In the genomic region with DNA sequence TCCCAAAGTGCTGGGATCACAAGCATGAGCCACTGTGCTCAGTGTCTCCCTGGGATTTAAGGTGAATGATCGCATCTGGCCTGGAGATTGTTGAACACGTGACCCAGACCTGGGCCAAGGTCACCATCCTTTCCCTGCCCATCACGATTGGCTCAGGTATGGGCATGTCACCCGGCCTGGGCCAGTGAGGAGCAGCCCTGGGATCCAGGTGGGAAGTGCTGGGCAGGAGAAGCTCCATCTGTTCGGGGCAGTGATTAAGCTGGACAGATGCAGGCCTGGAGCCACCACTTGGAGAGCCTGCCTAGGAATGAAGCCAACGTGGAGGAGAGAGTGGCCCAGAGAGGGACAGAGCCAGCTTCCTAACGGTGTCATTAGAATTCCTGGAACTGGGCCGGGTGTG, we compare ENCODE assay signal across 17 cellular contexts. TPM values are rescaled to one million over a fixed set of nuclear protein-coding genes. Genes with fewer than 3 reads are reported as not detected.
DNase-seq lines count a peak whose midpoint lies in the region; ATAC-seq and TF ChIP-seq lines count a peak whose summit lies in the region.
"Had no signal": no experiment of that assay in that cellular context is flagged by ENCODE, and none has a peak within 500 bp of the region (broad histone marks: within the 10 kb centered on the region; RNA-seq: fewer than 3 reads in every experiment).

No MANE protein-coding gene starts in this region.

- no peak for TF ChIP-seq POLR2A in HCT116 (IDR thresholded peaks at IDR 0.05; ENCODE audit: borderline replicate concordance, extremely low read depth, insufficient read depth, insufficient read length)

- H3K9me2 ChIP-seq in HCT116 (ENCODE audit: insufficient read depth): no peaks in the 10 kb centered on the region
- H3K9me2 ChIP-seq: SK-N-SH had no signal

- intact Hi-C loops in HCT116 (cut with micrococcal nuclease): no loop called here

- DNase-seq in activated T-cell treated with anti-CD3 and anti-CD28 coated beads, Interleukin-2, amount 50 U/mL, for 24 hours: no peak
- DNase-seq in activated T-cell treated with anti-CD3 and anti-CD28 coated beads, Interleukin-2, amount 50 U/mL, for 4 hours: no peak
- DNase-seq in HCT116 (ENCODE audit: low read depth, low spot score) (no peak), neural progenitor cell (ENCODE audit: low spot score) (no peak), KG1 (lab: John Stamatoyannopoulos, UW) (no peak)
- DNase-seq in effector memory CD4-positive, alpha-beta T cell: no peak
- DNase-seq: DMS153, EL, Kasumi-1, NCI-H187 treated with DMSO at 0.1 percent for 48 hours, NCI-H446 treated with DMSO at 0.1 percent for 48 hours, NCI-H748 treated with DMSO at 0.1 percent for 48 hours, SK-N-SH had no signal

- ATAC-seq in activated T-cell treated with anti-CD3 and anti-CD28 coated beads, Interleukin-2, amount 50 U/mL, for 4 hours: no peak
- ATAC-seq in HCT116 (peak; percentile 34; the same call in 1 of the 2 replicates), GM21367 (IDR thresholded peaks at IDR 0.05; ENCODE audit: unreplicated experiment) (no peak), HG02623 (IDR thresholded peaks at IDR 0.05; ENCODE audit: unreplicated experiment) (no peak)
- ATAC-seq: Panc1, Right ventricle myocardium inferior had no signal

- H3K79me2 ChIP-seq in HCT116 (ENCODE audit: insufficient read depth, low read length): no peaks in the 10 kb centered on the region
- no peaks in the 10 kb centered on the region for H3K79me2 ChIP-seq in neural progenitor cell (ENCODE audit: low read depth)

- peaks cover 58% of the 10 kb centered on the region for H3K36me3 Mint-ChIP-seq in activated T-cell treated with anti-CD3 and anti-CD28 coated beads, Interleukin-2, amount 50 U/mL, for 24 hours (ENCODE audit: low read depth)
- peaks cover 28% of the 10 kb centered on the region for H3K36me3 Mint-ChIP-seq in activated T-cell treated with anti-CD3 and anti-CD28 coated beads, Interleukin-2, amount 50 U/mL, for 4 hours (ENCODE audit: insufficient read depth)
- peaks cover 2% of the 10 kb centered on the region for H3K36me3 Mint-ChIP-seq in neural progenitor cell

- H3F3A ChIP-seq in neural progenitor cell (ENCODE audit: low read depth): no peaks in the 10 kb centered on the region

- no peak for TF ChIP-seq RAD21 in HCT116 (IDR thresholded peaks at IDR 0.05; ENCODE audit: low read depth)

- H3K4me2 ChIP-seq in HCT116 (ENCODE audit: low read length): no peak overlapping the region
- no peak overlapping the region for H3K4me2 ChIP-seq in neural progenitor cell
- H3K4me2 ChIP-seq: SK-N-SH had no signal

- H3K27ac ChIP-seq in HCT116 (ENCODE audit: low read depth, low read length): no peak overlapping the region
- peak overlapping the region; percentile 90 for H3K27ac ChIP-seq in effector memory CD4-positive, alpha-beta T cell (ENCODE audit: insufficient read depth, low read length, poor library complexity, severe bottlenecking)
- no peak overlapping the region for H3K27ac ChIP-seq in neural progenitor cell

- no peak overlapping the region for H2AFZ ChIP-seq in HCT116 (ENCODE audit: low read depth, low read length, poor library complexity, severe bottlenecking)
- no peak overlapping the region for H2AFZ ChIP-seq in neural progenitor cell (replicated peaks)

- H3K9me3 Mint-ChIP-seq in activated T-cell treated with anti-CD3 and anti-CD28 coated beads, Interleukin-2, amount 50 U/mL, for 24 hours: peaks cover 3% of the 10 kb centered on the region
- peaks cover 7% of the 10 kb centered on the region for H3K9me3 Mint-ChIP-seq in activated T-cell treated with anti-CD3 and anti-CD28 coated beads, Interleukin-2, amount 50 U/mL, for 4 hours
- no peaks in the 10 kb centered on the region for H3K9me3 Mint-ChIP-seq in neural progenitor cell

- H3K9ac ChIP-seq in HCT116 (ENCODE audit: low read length) (no peak overlapping the region), neural progenitor cell (no peak overlapping the region)
- H3K9ac ChIP-seq: SK-N-SH had no signal

- no peak overlapping the region for H3K4me3 Mint-ChIP-seq in activated T-cell treated with anti-CD3 and anti-CD28 coated beads, Interleukin-2, amount 50 U/mL, for 24 hours
- H3K4me3 Mint-ChIP-seq in activated T-cell treated with anti-CD3 and anti-CD28 coated beads, Interleukin-2, amount 50 U/mL, for 4 hours: no peak overlapping the region
- no peak overlapping the region for H3K4me3 Mint-ChIP-seq in neural progenitor cell

- H3K9me3 ChIP-seq in HCT116 (ENCODE audit: control insufficient read depth in 1 of 2, insufficient read depth in 1 of 2, low read depth in 1 of 2, low read length in 2 of 2) (no peaks in the 10 kb centered on the region), neural progenitor cell (ENCODE audit: low read depth) (no peaks in the 10 kb centered on the region)
- no peaks in the 10 kb centered on the region for H3K9me3 ChIP-seq in effector memory CD4-positive, alpha-beta T cell (ENCODE audit: control insufficient read depth, low read length)
- H3K9me3 ChIP-seq: SK-N-SH had no signal

- no peaks in the 10 kb centered on the region for H3K4me1 ChIP-seq in HCT116 (ENCODE audit: control insufficient read depth in 1 of 2, insufficient read depth in 2 of 2, low read length in 2 of 2)
- peaks cover 27% of the 10 kb centered on the region for H3K4me1 ChIP-seq in effector memory CD4-positive, alpha-beta T cell (ENCODE audit: control insufficient read depth, insufficient read depth, low read length, poor library complexity, severe bottlenecking)
- H3K4me1 ChIP-seq in neural progenitor cell: no peaks in the 10 kb centered on the region

- no peaks in the 10 kb centered on the region for H3K27me3 Mint-ChIP-seq in activated T-cell treated with anti-CD3 and anti-CD28 coated beads, Interleukin-2, amount 50 U/mL, for 24 hours
- H3K27me3 Mint-ChIP-seq in activated T-cell treated with anti-CD3 and anti-CD28 coated beads, Interleukin-2, amount 50 U/mL, for 4 hours (ENCODE audit: low read depth): no peaks in the 10 kb centered on the region
- H3K27me3 Mint-ChIP-seq in neural progenitor cell (ENCODE audit: insufficient read depth, low read depth): peaks cover 2% of the 10 kb centered on the region

- no peaks in the 10 kb centered on the region for H4K20me1 ChIP-seq in HCT116 (ENCODE audit: insufficient read depth)
- H4K20me1 ChIP-seq in neural progenitor cell (ENCODE audit: low read depth): no peaks in the 10 kb centered on the region

- H3K27me3 ChIP-seq in HCT116 (ENCODE audit: insufficient read depth, low read length): no peaks in the 10 kb centered on the region
- H3K27me3 ChIP-seq in effector memory CD4-positive, alpha-beta T cell (replicated peaks; ENCODE audit: control insufficient read depth, insufficient read depth, low read length, poor library complexity, severe bottlenecking): no peaks in the 10 kb centered on the region
- no peaks in the 10 kb centered on the region for H3K27me3 ChIP-seq in neural progenitor cell

- POLR2A ChIA-PET in HCT116 (lab: Charles Lee): no interaction called here

- H3K4me3 ChIP-seq in HCT116 (replicated peaks in 1 of 2; ENCODE audit: low read depth in 1 of 2, low read length in 2 of 2): no peak overlapping the region
- no peak overlapping the region for H3K4me3 ChIP-seq in effector memory CD4-positive, alpha-beta T cell (ENCODE audit: insufficient read depth, low read depth, low read length, poor library complexity, severe bottlenecking)
- H3K4me3 ChIP-seq in neural progenitor cell: no peak overlapping the region

- no peaks in the 10 kb centered on the region for H3K36me3 ChIP-seq in HCT116 (ENCODE audit: control insufficient read depth in 1 of 2, insufficient read depth in 2 of 2, low read length in 2 of 2)
- H3K36me3 ChIP-seq in effector memory CD4-positive, alpha-beta T cell (ENCODE audit: control insufficient read depth, insufficient read depth, low read length): peaks cover 24% of the 10 kb centered on the region
- no peaks in the 10 kb centered on the region for H3K36me3 ChIP-seq in neural progenitor cell

- TF ChIP-seq CTCF in HCT116 (IDR thresholded peaks at IDR 0.05 in 2 of 3, conservative IDR thresholded peaks at IDR 0.05 in 1 of 3; ENCODE audit: borderline replicate concordance in 1 of 3, insufficient read depth in 1 of 3, low read depth in 2 of 3, low read length in 2 of 3) (no peak), neural progenitor cell (IDR thresholded peaks at IDR 0.05) (no peak)

- CTCF ChIA-PET in HCT116 (lab: Charles Lee): no interaction called here

- RAD21 ChIA-PET in HCT116 (lab: Charles Lee; ENCODE audit: low non-redundant PET in 1 of 2, low total read pairs in 2 of 2, uncharacterized antibody in 2 of 2, unreplicated experiment in 2 of 2): no interaction called here

- H3K4me1 Mint-ChIP-seq in activated T-cell treated with anti-CD3 and anti-CD28 coated beads, Interleukin-2, amount 50 U/mL, for 24 hours (ENCODE audit: low read depth): peaks cover 62% of the 10 kb centered on the region
- H3K4me1 Mint-ChIP-seq in activated T-cell treated with anti-CD3 and anti-CD28 coated beads, Interleukin-2, amount 50 U/mL, for 4 hours (ENCODE audit: low read depth): peaks cover 49% of the 10 kb centered on the region
- H3K4me1 Mint-ChIP-seq in neural progenitor cell: no peaks in the 10 kb centered on the region

- BruUV-seq in HCT116 (replicated peaks; lab: Mats Ljungman, UMichigan): no TSS peak

- peak overlapping the region; percentile 97 for H3K27ac Mint-ChIP-seq in activated T-cell treated with anti-CD3 and anti-CD28 coated beads, Interleukin-2, amount 50 U/mL, for 24 hours
- H3K27ac Mint-ChIP-seq in neural progenitor cell: peak overlapping the region; percentile 46

TF ChIP-seq in HCT116, 20 proteins besides CTCF, POLR2A, EP300 and RAD21:
- TF ChIP-seq TCF7L2 (IDR thresholded peaks at IDR 0.05; ENCODE audit: borderline replicate concordance, extremely low read depth, insufficient read depth, insufficient read length): no peak

RNA-seq across cellular contexts. Expression of a gene that starts 6.8 kb away (rescaled TPM):
- total RNA-seq in activated T-cell treated with anti-CD3 and anti-CD28 coated beads, Interleukin-2, amount 50 U/mL, for 4 hours: 100 to 1,000 TPM; 241 to 262 (median 259) TPM
- total RNA-seq in HCT116 (2021; ENCODE audit: unreplicated experiment) (3.3 TPM), neural progenitor cell (ENCODE audit: low replicate concordance) (2.9 TPM in 1 of 2 replicates, not detected in the other)
- 2.0 and 3.0 TPM in 2 replicates for polyA plus RNA-seq in HCT116 (2012)

RNA-seq across cellular contexts. Expression of a gene that starts 17.1 kb away (rescaled TPM):
- 10 to 100 TPM; 33.5 to 42.7 (median 36.5) TPM for total RNA-seq in activated T-cell treated with anti-CD3 and anti-CD28 coated beads, Interleukin-2, amount 50 U/mL, for 4 hours
- total RNA-seq in HCT116 (2021; ENCODE audit: unreplicated experiment) (32.3 TPM), neural progenitor cell (ENCODE audit: low replicate concordance) (11.6 and 31.8 TPM in 2 replicates)
- 16.7 and 23.2 TPM in 2 replicates for polyA plus RNA-seq in HCT116 (2012)

RNA-seq across cellular contexts. Expression of a gene that starts 41.0 kb away (rescaled TPM):
- total RNA-seq in activated T-cell treated with anti-CD3 and anti-CD28 coated beads, Interleukin-2, amount 50 U/mL, for 4 hours: 10 to 100 TPM; 63.0 to 66.9 (median 63.6) TPM
- total RNA-seq in HCT116 (2021; ENCODE audit: unreplicated experiment) (41.4 TPM), neural progenitor cell (ENCODE audit: low replicate concordance) (33.2 and 58.4 TPM in 2 replicates)
- 30.4 and 34.6 TPM in 2 replicates for polyA plus RNA-seq in HCT116 (2012)

RNA-seq across cellular contexts. Expression of a gene that starts 59.9 kb away (rescaled TPM):
- total RNA-seq in activated T-cell treated with anti-CD3 and anti-CD28 coated beads, Interleukin-2, amount 50 U/mL, for 4 hours: 1 to 10 TPM; 1.1 to 8.5 (median 1.5) TPM
- total RNA-seq in HCT116 (2021; ENCODE audit: unreplicated experiment) (0.27 TPM), neural progenitor cell (ENCODE audit: low replicate concordance) (0.15 TPM in 1 of 2 replicates, not detected in the other)
- 0.05 and 0.09 TPM in 2 replicates for polyA plus RNA-seq in HCT116 (2012)
- total RNA-seq: Right ventricle myocardium inferior had no signal
- polyA plus RNA-seq: SK-N-SH had no signal

Comparison
In these comparisons a context has a peak if more than half of its experiments do, and no peak if none do; other contexts are left out.
1. RNA of a gene that starts 6.8 kb away (total RNA-seq): 241 to 262 TPM in activated T-cell treated with anti-CD3 and anti-CD28 coated beads, Interleukin-2, amount 50 U/mL, for 4 hours; 3.3 TPM in HCT116 (single experiment) and 2.9 TPM in neural progenitor cell; every median in the first group is over 10 times any median in the second.